In genomic region chr14:91503000-91503504, GRCh38 we compare ENCODE assay signal across 1 cellular context.
TF ChIP-seq lines count a peak whose summit lies in the region.

No MANE protein-coding gene starts in this region.

TF ChIP-seq in IMR-90, 13 proteins besides CTCF, POLR2A, EP300 and RAD21:
- TF ChIP-seq BHLHE40 (IDR thresholded peaks at IDR 0.05; ENCODE audit: low read depth, low read length) (no peak), CEBPB (IDR thresholded peaks at IDR 0.05; ENCODE audit: low read depth, low read length) (peak; percentile 44; the same call in 1 of the 2 replicates), MAZ (IDR thresholded peaks at IDR 0.05; ENCODE audit: borderline replicate concordance, low read depth, low read length) (no peak)
TF ChIP-seq in IMR-90: peak in this region for 1.
